In the genomic region with DNA sequence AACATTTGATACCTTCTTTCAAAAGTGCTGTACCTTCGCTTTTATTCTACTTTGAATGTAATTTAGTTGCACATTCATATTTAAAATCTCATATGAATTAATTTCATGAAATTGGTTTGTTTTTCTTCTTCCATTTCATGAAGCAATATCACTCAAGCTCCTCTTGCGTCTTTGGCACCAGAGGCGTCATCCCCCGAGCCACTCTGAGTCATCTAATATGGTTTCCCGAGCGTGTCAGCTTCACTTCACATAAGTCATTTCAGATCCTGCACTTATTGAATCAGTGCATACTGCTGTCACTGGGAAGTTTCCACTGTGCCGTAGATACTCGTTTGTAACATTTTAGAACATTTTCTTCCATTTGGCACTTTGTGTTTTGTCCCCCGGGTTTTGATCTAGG, we compare ENCODE assay signal across 15 cellular contexts. TPM values are rescaled to one million over a fixed set of nuclear protein-coding genes. Genes with fewer than 3 reads are reported as not detected.
DNase-seq lines count a peak whose midpoint lies in the region; ATAC-seq, FAIRE-seq and TF ChIP-seq lines count a peak whose summit lies in the region.
"Had no signal": no experiment of that assay in that cellular context is flagged by ENCODE, and none has a peak within 500 bp of the region (broad histone marks: within the 10 kb centered on the region; RNA-seq: fewer than 3 reads in every experiment).

No MANE protein-coding gene starts in this region.

- no peak for TF ChIP-seq EP300 in K562 (IDR thresholded peaks at IDR 0.05; ENCODE audit: low read length)

- H4K8ac ChIP-seq in mesenchymal stem cell (ENCODE audit: low read length) = no peak overlapping the region

- H3K14ac ChIP-seq in mesenchymal stem cell (ENCODE audit: low read length in 2 of 2) = no peak overlapping the region

- H2AK5ac ChIP-seq in mesenchymal stem cell (ENCODE audit: low read length, severe bottlenecking) = peak overlapping the region; percentile 1

- in situ Hi-C loops in K562 (cut with MboI) = no loop called here

- no peak for FAIRE-seq in K562 (lab: Jason Lieb, UNC)
- FAIRE-seq: HTR-8/SVneo had no signal

- no peak overlapping the region for H3K27ac ChIP-seq in K562 (ENCODE audit: extremely low read depth, low read depth, low read length)
- H3K27ac ChIP-seq in mesenchymal stem cell (ENCODE audit: low read length, poor library complexity, severe bottlenecking) = no peak overlapping the region
- H3K27ac ChIP-seq in vagina = no peak overlapping the region
- H3K27ac ChIP-seq: esophagus squamous epithelium, thoracic aorta had no signal

- H3K4ac ChIP-seq in mesenchymal stem cell (ENCODE audit: low read depth in 1 of 2, low read length in 2 of 2) = no peak overlapping the region

- H2BK5ac ChIP-seq in mesenchymal stem cell (ENCODE audit: low read depth, low read length, poor library complexity, severe bottlenecking) = no peak overlapping the region

- H3K4me1 ChIP-seq in K562 (replicated peaks in 1 of 2; ENCODE audit: control insufficient read depth in 2 of 2, insufficient read depth in 2 of 2, low read length in 2 of 2) (peaks cover 16 to 21% of the 10 kb centered on the region in 2 experiments), mesenchymal stem cell (ENCODE audit: control insufficient read depth, insufficient read depth, low read depth, low read length) (peaks cover 40% of the 10 kb centered on the region), vagina (no peaks in the 10 kb centered on the region)

- no peak overlapping the region for H3K9ac ChIP-seq in K562 (ENCODE audit: insufficient read depth in 1 of 2, low read depth in 2 of 2, low read length in 2 of 2)
- H3K9ac ChIP-seq in mesenchymal stem cell (ENCODE audit: low read length) = no peak overlapping the region

- H2BK12ac ChIP-seq in mesenchymal stem cell (ENCODE audit: low read length in 2 of 2) = no peak overlapping the region

- intact Hi-C loops in K562 (cut with micrococcal nuclease) (no loop called here), vagina (cut with DNase I) (no loop called here)

- CTCF ChIA-PET in K562 (lab: Yijun Ruan, JAX; ENCODE audit: low intra/inter-chr PET ratio) = no interaction called here
- CTCF ChIA-PET in HEK293T (lab: Yijun Ruan, JAX) = interaction anchor here (0.8 kb wide), 1 partner anchor 17 kb away, joined by 3 read pairs; no protein-coding TSS in a partner anchor

- POLR2A ChIA-PET in K562 (lab: Yijun Ruan, JAX) (no interaction called here), HEK293T (lab: Yijun Ruan, JAX) (no interaction called here)

- H2AFZ ChIP-seq in K562 (ENCODE audit: low read depth, low read length) (no peak overlapping the region), mesenchymal stem cell (ENCODE audit: low read depth, low read length) (no peak overlapping the region)

- BruUV-seq in K562 (replicated peaks; lab: Mats Ljungman, UMichigan) = no TSS peak

- TF ChIP-seq RAD21 in K562 (CRISPR knock-in tag; conservative IDR thresholded peaks at IDR 0.05 in 1 of 2, IDR thresholded peaks at IDR 0.05 in 1 of 2) = no peak

- peaks cover 5% of the 10 kb centered on the region for H3K9me1 ChIP-seq in K562 (ENCODE audit: control insufficient read depth, insufficient read depth, low read length)

- H3K36me3 ChIP-seq in K562 (ENCODE audit: control insufficient read depth, insufficient read depth, low read length) (no peaks in the 10 kb centered on the region), mesenchymal stem cell (ENCODE audit: control insufficient read depth in 1 of 2, insufficient read depth in 2 of 2, low read depth in 1 of 2, low read length in 2 of 2) (peaks cover 0 to 9% of the 10 kb centered on the region in 2 experiments), vagina (no peaks in the 10 kb centered on the region)
- H3K36me3 ChIP-seq: esophagus squamous epithelium had no signal

- DNase-seq in Daoy (ENCODE audit: low read depth) (peak; percentile 88), LHCN-M2 (ENCODE audit: low read depth) (peak; percentile 39), K562 (ENCODE audit: extremely low read depth in 1 of 4, low spot score in 3 of 4) (no peak), mesenchymal stem cell (peak; percentile 86), HEK293T (ENCODE audit: extremely low spot score) (no peak), vagina (ENCODE audit: extremely low spot score in 2 of 2) (no peak), hepatic stellate cell (ENCODE audit: low spot score) (no peak)
- DNase-seq: activated CD4-positive, CD25-positive, alpha-beta regulatory T cell treated with anti-CD3 and anti-CD28 coated beads, Interleukin-2, amount 50 U/mL, for 72 hours; esophagus squamous epithelium; H7; naive B cell; NCI-H1694 had no signal

- no peak for TF ChIP-seq POLR2A in K562 (conservative IDR thresholded peaks at IDR 0.05)
- no peak for TF ChIP-seq POLR2A in vagina (IDR thresholded peaks at IDR 0.05)

- no peak for ATAC-seq in K562
- ATAC-seq: sciatic nerve had no signal

- H3K23ac ChIP-seq in mesenchymal stem cell (ENCODE audit: low read length in 2 of 2) = no peak overlapping the region

- no peak overlapping the region for H3K4me3 ChIP-seq in K562
- H3K4me3 ChIP-seq in mesenchymal stem cell (ENCODE audit: insufficient read depth in 1 of 2, low read depth in 1 of 2, low read length in 2 of 2) = peak overlapping the region in 1 of 2 experiments; percentile 18
- H3K4me3 ChIP-seq in vagina = no peak overlapping the region
- H3K4me3 ChIP-seq: esophagus squamous epithelium, thoracic aorta had no signal

- no peak overlapping the region for H2BK120ac ChIP-seq in mesenchymal stem cell (ENCODE audit: low read depth, low read length)

- H4K20me1 ChIP-seq in K562 (replicated peaks; ENCODE audit: control insufficient read depth, insufficient read depth, low read length) = peaks cover 5% of the 10 kb centered on the region; the same call in 1 of the 2 replicates

- peak overlapping the region in 1 of 2 experiments; percentile 13 for H3K18ac ChIP-seq in mesenchymal stem cell (ENCODE audit: low read depth in 1 of 2, low read length in 2 of 2)

- no peak for TF ChIP-seq CTCF in K562 (IDR thresholded peaks at IDR 0.05 in 2 of 3, conservative IDR thresholded peaks at IDR 0.05 in 1 of 3; ENCODE audit: insufficient read depth in 2 of 3, low read depth in 1 of 3, low read length in 3 of 3)
- no peak for TF ChIP-seq CTCF in vagina (IDR thresholded peaks at IDR 0.05)

- H3K4me2 ChIP-seq in K562 (ENCODE audit: insufficient read depth, low read length) (no peak overlapping the region), mesenchymal stem cell (ENCODE audit: low read length, poor library complexity, severe bottlenecking) (no peak overlapping the region)

- H3K27me3 ChIP-seq in K562 (ENCODE audit: control insufficient read depth in 2 of 2, insufficient read depth in 2 of 2, low read length in 2 of 2) = no peaks in the 10 kb centered on the region
- H3K27me3 ChIP-seq in mesenchymal stem cell (ENCODE audit: control insufficient read depth in 1 of 2, insufficient read depth in 1 of 2, low read length in 2 of 2) = no peaks in the 10 kb centered on the region
- H3K27me3 ChIP-seq in vagina = no peaks in the 10 kb centered on the region
- H3K27me3 ChIP-seq: esophagus squamous epithelium had no signal

- H3K9me3 ChIP-seq in K562 (replicated peaks; ENCODE audit: control insufficient read depth, insufficient read depth, low read depth, low read length) (no peaks in the 10 kb centered on the region), mesenchymal stem cell (ENCODE audit: control insufficient read depth, low read length) (no peaks in the 10 kb centered on the region), vagina (no peaks in the 10 kb centered on the region)
- H3K9me3 ChIP-seq: esophagus squamous epithelium, thoracic aorta had no signal

- H4K91ac ChIP-seq in mesenchymal stem cell (ENCODE audit: low read length) = no peak overlapping the region

- WGBS in K562 (ENCODE audit: insufficient coverage, low coverage, missing lambda C conversion rate) = 57% methylated on average over 9 of the region's 9 CpGs
- 52% methylated on average over 8 of the region's 9 CpGs for WGBS in mesenchymal stem cell

- no peak overlapping the region for H2BK15ac ChIP-seq in mesenchymal stem cell (ENCODE audit: low read depth, poor library complexity, severe bottlenecking)

- peaks cover 52% of the 10 kb centered on the region for H3K79me1 ChIP-seq in mesenchymal stem cell (replicated peaks; ENCODE audit: low read length, poor library complexity, severe bottlenecking)

- no peaks in the 10 kb centered on the region for H3K79me2 ChIP-seq in K562 (ENCODE audit: control insufficient read depth, insufficient read depth, low read length)

TF ChIP-seq in K562, 482 proteins besides CTCF, POLR2A, EP300 and RAD21 (continues in another document):
- no peak for TF ChIP-seq PPARD (CRISPR knock-in tag; IDR thresholded peaks at IDR 0.05)
- TF ChIP-seq SMAD3 (CRISPR knock-in tag; conservative IDR thresholded peaks at IDR 0.05) = no peak

TF ChIP-seq in HEK293T, 16 proteins besides CTCF, POLR2A, EP300 and RAD21 (continues in another document):
- TF ChIP-seq ELF4 (IDR thresholded peaks at IDR 0.05) = no peak
- TF ChIP-seq SUZ12 (IDR thresholded peaks at IDR 0.05) = no peak

RNA-seq across cellular contexts. Expression of a gene that starts 52.4 kb away (rescaled TPM):
- total RNA-seq in Daoy (2014; rRNA removed; shearing (Covaris generic)) = 30.2 and 32.1 TPM in 2 replicates
- 9.7 and 16.2 TPM in 2 replicates for total RNA-seq in LHCN-M2 (2014; rRNA removed)
- 12.8 TPM for polyA plus RNA-seq in LHCN-M2 (2012)
- 10.4 and 15.9 TPM in 2 replicates for total RNA-seq in K562 (2011; cell fraction: chromatin; rRNA removed; ENCODE audit: low replicate concordance)
- 11.0 and 11.7 TPM in 2 replicates for total RNA-seq in K562 (2011; cell fraction: nucleolus; rRNA removed)
- 8.4 and 11.8 TPM in 2 replicates for total RNA-seq in K562 (2011; cell fraction: nucleoplasm; rRNA removed)
- total RNA-seq in K562 (2014; rRNA removed) = 11.2 TPM in 2 replicates
- 4.1 and 4.2 TPM in 2 replicates for total RNA-seq in K562 (2014; rRNA removed; fragmentation: Illumina TruSeq; extraction: Trizol)
- 6.3 and 6.7 TPM in 2 replicates for total RNA-seq in K562 (2015; rRNA removed; fragmentation: Illumina TruSeq; extraction: Trizol)
- total RNA-seq in K562 (2021) = 8.0 and 8.4 TPM in 2 replicates
- polyA plus RNA-seq in K562 (2011; rRNA removed) = 6.3 and 7.0 TPM in 2 replicates
- 8.2 and 14.0 TPM in 2 replicates for polyA plus RNA-seq in K562 (2011; cell fraction: cytosol; rRNA removed)
- polyA plus RNA-seq in K562 (2011; cell fraction: nucleus; rRNA removed) = 4.9 and 5.8 TPM in 2 replicates
- polyA plus RNA-seq in K562 (2012) = 5.4 and 13.7 TPM in 2 replicates
- polyA plus RNA-seq in K562 (2014; fragmentation: Illumina TruSeq; extraction: Trizol) = 7.6 and 7.7 TPM in 2 replicates
- 1 to 10 TPM in 1 of 2 experiments, under 1 TPM in 1; 0.42 to 1.2 TPM for polyA plus RNA-seq in K562 (2014; fragmentation: Nextera tagmentation; extraction: Ambion mirVana)
- polyA plus RNA-seq in K562 (2014; rRNA removed) = 7.8 and 8.9 TPM in 2 replicates
- 5.4 and 6.8 TPM in 2 replicates for polyA minus RNA-seq in K562 (2011; rRNA and poly(A)+ RNA removed)
- polyA minus RNA-seq in K562 (2011; cell fraction: cytosol; rRNA and poly(A)+ RNA removed) = 3.7 and 4.5 TPM in 2 replicates
- polyA minus RNA-seq in K562 (2011; cell fraction: nucleus; rRNA and poly(A)+ RNA removed) = 7.9 and 11.1 TPM in 2 replicates
- 12.3 TPM for polyA plus RNA-seq in mesenchymal stem cell (2013, experiment 1 of 2)
- 12.0 TPM for polyA plus RNA-seq in mesenchymal stem cell (2013, experiment 2 of 2)
- total RNA-seq in vagina = 4.2 TPM

Comparison
In these comparisons a context has a peak if more than half of its experiments do, and no peak if none do; other contexts are left out.
1. DNase-seq: peak in Daoy (single experiment), LHCN-M2 (single experiment) and mesenchymal stem cell (single experiment); none in K562 (0 of 4), HEK293T (single experiment), vagina (0 of 2) and hepatic stellate cell (single experiment).